Comparison of ENCODE assay signal across 7 cellular contexts in the genomic region with DNA sequence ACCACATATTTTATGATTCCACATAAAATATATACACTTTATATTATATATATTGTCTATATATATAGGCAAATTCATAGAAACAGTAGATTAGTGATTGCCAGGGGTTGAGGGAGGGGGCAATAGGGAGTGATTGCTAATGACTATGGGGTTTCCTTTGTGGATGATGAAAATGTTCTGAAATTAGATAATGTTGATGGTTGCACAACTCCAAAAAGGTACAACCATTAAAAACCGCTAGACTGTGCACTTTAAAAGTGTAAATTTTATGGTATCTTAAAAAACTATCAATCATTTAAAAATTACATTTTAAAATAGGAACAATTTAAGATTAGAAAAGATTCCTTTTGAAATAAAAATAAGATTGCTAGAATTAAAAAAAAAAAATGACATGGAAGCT.
"Had no signal": no experiment of that assay in that cellular context is flagged by ENCODE, and none has a peak within 500 bp of the region (broad histone marks: within the 10 kb centered on the region; RNA-seq: fewer than 3 reads in every experiment).

No MANE protein-coding gene starts in this region.

- FAIRE-seq: G401.6, GM12878, GM12891, GM18507, GM19239 had no signal

- H3K4me3 ChIP-seq: GM12878 had no signal

- ATAC-seq: GM12878 had no signal

- DNase-seq: GDM1, GF-D8 had no signal
